ENCODE assay signal across 8 cellular contexts in genomic region chr13:94967183-94968039, GRCh38.
A peak's percentile ranks its signal among the peaks of the same experiment; 100 is the strongest.
DNase-seq lines count a peak whose midpoint lies in the region; ATAC-seq and TF ChIP-seq lines count a peak whose summit lies in the region.

No MANE protein-coding gene starts in this region.

- peak; percentile 64 for DNase-seq in activated CD8-positive, alpha-beta memory T cell treated with anti-CD3 and anti-CD28 coated beads for 24 hours
- no peak for DNase-seq in activated CD8-positive, alpha-beta memory T cell treated with anti-CD3 and anti-CD28 coated beads, Interleukin-2, amount 50 U/mL, for 4 hours
- DNase-seq in NCI-H1092 (lab: John Stamatoyannopoulos, UW) = peak; percentile 38
- peak in 2 of 10 donors; percentile 42 to 58 for DNase-seq in dorsolateral prefrontal cortex
- DNase-seq in myocyte (ENCODE audit: low read depth) = peak; percentile 9
- DNase-seq in aorta = peak in 1 of 2 donors; percentile 72

- ATAC-seq in aorta (ENCODE audit: low FRiP score) = peak; percentile 21
- no peak for ATAC-seq in HG02623 (IDR thresholded peaks at IDR 0.05; ENCODE audit: unreplicated experiment)
- no peak for ATAC-seq in GM21515 (IDR thresholded peaks at IDR 0.05; ENCODE audit: unreplicated experiment)

- intact Hi-C loops in dorsolateral prefrontal cortex (cut with DNase I) (loop anchor here (2.0 to 10.0 kb wide), 3 partner anchors 163 to 261 kb away; partner anchors contain the start of gene SOX21 (in 1 of the 2)), aorta (cut with DNase I) (no loop called here)

- H3K27me3 ChIP-seq in dorsolateral prefrontal cortex (peaks cover 0 to 86% (median 57%) of the 10 kb centered on the region in 45 donors), aorta (ENCODE audit: control insufficient read depth in 1 of 2, insufficient read depth in 2 of 2, low read length in 1 of 2) (no peaks in the 10 kb centered on the region)

- H3K9me3 ChIP-seq in aorta (ENCODE audit: control insufficient read depth, low read length) = no peaks in the 10 kb centered on the region

- no peak for TF ChIP-seq CTCF in dorsolateral prefrontal cortex (IDR thresholded peaks at IDR 0.05 in 54 of 56, conservative IDR thresholded peaks at IDR 0.05 in 2 of 56; ENCODE audit: low read depth in 1 of 56, partially characterized antibody in 56 of 56)

- H3K27ac ChIP-seq in dorsolateral prefrontal cortex (peak overlapping the region in 57 of 59 donors; percentile 5 to 90 (median 76)), aorta (ENCODE audit: low read depth in 1 of 2, low read length in 2 of 2) (no peak overlapping the region)

- WGBS in aorta, 2 donors = 3 to 4% methylated on average over 45 to 61 of the region's 61 CpGs

- no peaks in the 10 kb centered on the region for H3K4me1 ChIP-seq in aorta (ENCODE audit: control insufficient read depth in 1 of 2, insufficient read depth in 2 of 2, low read length in 2 of 2)

- no peaks in the 10 kb centered on the region for H3K36me3 ChIP-seq in aorta (ENCODE audit: control insufficient read depth in 1 of 2, insufficient read depth in 2 of 2, low read length in 1 of 2)

- H3K4me3 ChIP-seq in dorsolateral prefrontal cortex = peak overlapping the region; percentile 22 to 71 (median 54)
- no peak overlapping the region for H3K4me3 ChIP-seq in aorta (ENCODE audit: low read length in 2 of 2)

Comparison
In these comparisons a context has a peak if more than half of its experiments do, and no peak if none do; other contexts are left out.
1. H3K27ac ChIP-seq: peak in dorsolateral prefrontal cortex (57 of 59); none in aorta (0 of 2).
2. H3K4me3 ChIP-seq: peak in dorsolateral prefrontal cortex (59 of 59); none in aorta (0 of 2).
3. intact Hi-C loops: an anchor here in dorsolateral prefrontal cortex (2.0 to 10.0 kb wide); none called in aorta.